11 cellular contexts compared by ENCODE assay signal in genomic region chr11:121237686-121238658, GRCh38. TPM values are rescaled to one million over a fixed set of nuclear protein-coding genes. Genes with fewer than 3 reads are reported as not detected.
DNase-seq lines count a peak whose midpoint lies in the region; ATAC-seq, FAIRE-seq and TF ChIP-seq lines count a peak whose summit lies in the region.
"Had no signal": no experiment of that assay in that cellular context is flagged by ENCODE, and none has a peak within 500 bp of the region (broad histone marks: within the 10 kb centered on the region; RNA-seq: fewer than 3 reads in every experiment).

No MANE protein-coding gene starts in this region.

- no peaks in the 10 kb centered on the region for H3K9me2 ChIP-seq in PC-3 (replicated peaks; ENCODE audit: low read length)

- no peaks in the 10 kb centered on the region for H3F3A ChIP-seq in PC-3 (ENCODE audit: low read length, unreplicated experiment)

- H3K79me2 ChIP-seq in PC-3 (ENCODE audit: low read length): no peaks in the 10 kb centered on the region

- intact Hi-C loops in PC-3 (cut with micrococcal nuclease): no loop called here
- intact Hi-C loops in CD4-positive, alpha-beta T cell (cut with DNase I, micrococcal nuclease): no loop called here

- peaks cover 6% of the 10 kb centered on the region for H3K4me1 Mint-ChIP-seq in CD4-positive, alpha-beta T cell (ENCODE audit: low read depth)

- peak overlapping the region; percentile 30; the same call in 1 of the 2 replicates for H3K4me3 ChIP-seq in GM12864 (ENCODE audit: low read depth, low read length)
- peak overlapping the region; percentile 40; the same call in 1 of the 2 replicates for H3K4me3 ChIP-seq in PC-3 (ENCODE audit: low read length)
- H3K4me3 ChIP-seq in fibroblast of the aortic adventitia (ENCODE audit: low read depth, low read length): no peak overlapping the region

- peaks cover 21% of the 10 kb centered on the region for H3K4me1 ChIP-seq in PC-3 (ENCODE audit: insufficient read depth, low read length)

- no peaks in the 10 kb centered on the region for H3K9me3 ChIP-seq in PC-3 (ENCODE audit: low read length)
- no peaks in the 10 kb centered on the region for H3K9me3 ChIP-seq in CD4-positive, alpha-beta T cell (ENCODE audit: control insufficient read depth, low read length)

- H3K9me3 Mint-ChIP-seq in CD4-positive, alpha-beta T cell: no peaks in the 10 kb centered on the region
- H3K9me3 Mint-ChIP-seq: activated naive CD8-positive, alpha-beta T cell treated with anti-CD3 and anti-CD28 coated beads, Interleukin-2, amount 10 ng/mL, durations not matched to agents 7 days and 5 days had no signal

- no peaks in the 10 kb centered on the region for H3K36me3 ChIP-seq in PC-3 (ENCODE audit: low read depth, low read length)

- TF ChIP-seq CTCF in GM12864 (IDR thresholded peaks at IDR 0.05; ENCODE audit: low read depth, low read length, missing control alignments) (no peak), PC-3 (conservative IDR thresholded peaks at IDR 0.05; ENCODE audit: low read depth, low read length) (no peak; the same call in 1 of the 2 replicates), fibroblast of the aortic adventitia (IDR thresholded peaks at IDR 0.05; ENCODE audit: insufficient read depth, low read length) (no peak)
- no peak for TF ChIP-seq CTCF in CD4-positive, alpha-beta T cell (IDR thresholded peaks at IDR 0.05)

- peak overlapping the region; percentile 6; the same call in 1 of the 2 replicates for H3K9ac ChIP-seq in PC-3 (ENCODE audit: low read length)

- peak; percentile 57 for ATAC-seq in PC-3
- no peak for ATAC-seq in CD4-positive, alpha-beta T cell (ENCODE audit: poor library complexity)
- ATAC-seq in HG02571 (IDR thresholded peaks at IDR 0.05; ENCODE audit: unreplicated experiment): no peak
- ATAC-seq: naive thymus-derived CD4-positive, alpha-beta T cell had no signal

- H3K27ac Mint-ChIP-seq in CD4-positive, alpha-beta T cell: no peak overlapping the region
- H3K27ac Mint-ChIP-seq: activated naive CD8-positive, alpha-beta T cell treated with anti-CD3 and anti-CD28 coated beads, Interleukin-2, amount 10 ng/mL, durations not matched to agents 7 days and 5 days had no signal

- H3K36me3 Mint-ChIP-seq in CD4-positive, alpha-beta T cell (ENCODE audit: low read depth): no peaks in the 10 kb centered on the region
- H3K36me3 Mint-ChIP-seq: activated naive CD8-positive, alpha-beta T cell treated with anti-CD3 and anti-CD28 coated beads, Interleukin-2, amount 10 ng/mL, durations not matched to agents 7 days and 5 days; naive thymus-derived CD4-positive, alpha-beta T cell had no signal

- DNase-seq in GM12864 (ENCODE audit: low read depth) (no peak), PC-3 (peak; percentile 95), fibroblast of the aortic adventitia (ENCODE audit: low read depth) (peak; percentile 18), Ammon's horn (ENCODE audit: low spot score) (no peak)
- no peak for DNase-seq in CD4-positive, alpha-beta T cell
- DNase-seq in effector CD4-positive, alpha-beta T cell: no peak
- DNase-seq: activated naive CD8-positive, alpha-beta T cell treated with anti-CD3 and anti-CD28 coated beads, Interleukin-2, amount 10 ng/mL, durations not matched to agents 7 days and 5 days; DMS 273 treated with DMSO at 0.1 percent for 48 hours; naive thymus-derived CD4-positive, alpha-beta T cell had no signal

- FAIRE-seq in A204.1 (lab: Jason Lieb, UNC): peak; percentile 99

- H3K27ac ChIP-seq in PC-3 (ENCODE audit: low read length): peak overlapping the region; percentile 78
- no peak overlapping the region for H3K27ac ChIP-seq in CD4-positive, alpha-beta T cell (ENCODE audit: low read depth, low read length)

- H2AFZ ChIP-seq in PC-3 (ENCODE audit: low read length): peak overlapping the region; percentile 46

- H4K20me1 ChIP-seq in PC-3 (ENCODE audit: low read length): no peaks in the 10 kb centered on the region

- POLR2A ChIA-PET in PC-3 (lab: Charles Lee; ENCODE audit: unreplicated experiment): no interaction called here
- POLR2A ChIA-PET in CD4-positive, alpha-beta T cell (lab: Charles Lee): no interaction called here

- no TSS peak for BruUV-seq in PC-3 (replicated peaks; lab: Mats Ljungman, UMichigan)

- H3K27me3 ChIP-seq in PC-3 (ENCODE audit: low read length): no peaks in the 10 kb centered on the region
- peaks cover 15% of the 10 kb centered on the region for H3K27me3 ChIP-seq in CD4-positive, alpha-beta T cell (ENCODE audit: control insufficient read depth, insufficient read depth, low read length)

- CTCF ChIA-PET in PC-3 (lab: Charles Lee): interaction anchor here (0.5 kb wide), 1 partner anchor 228 kb away, joined by 4 read pairs; no protein-coding TSS in a partner anchor
- CTCF ChIA-PET in CD4-positive, alpha-beta T cell (lab: Charles Lee): no interaction called here

- H3K4me3 Mint-ChIP-seq in CD4-positive, alpha-beta T cell: no peak overlapping the region

- peaks cover 42% of the 10 kb centered on the region for H3K27me3 Mint-ChIP-seq in CD4-positive, alpha-beta T cell

- peak overlapping the region; percentile 68 for H3K4me2 ChIP-seq in PC-3 (ENCODE audit: low read length)

RNA-seq across cellular contexts. Expression of gene SC5D, which starts 54.6 kb away (rescaled TPM):
- total RNA-seq in PC-3 (2014; rRNA removed): 38.4 and 43.0 TPM in 2 replicates
- 18.3 and 43.8 TPM in 2 replicates for total RNA-seq in fibroblast of the aortic adventitia (ENCODE audit: low replicate concordance)
- 10 to 100 TPM; 87.7 to 92.7 TPM for total RNA-seq in CD4-positive, alpha-beta T cell

Comparison
In these comparisons a context has a peak if more than half of its experiments do, and no peak if none do; other contexts are left out.
1. DNase-seq: peak in PC-3 (single experiment) and fibroblast of the aortic adventitia (single experiment); none in GM12864 (single experiment), CD4-positive, alpha-beta T cell (0 of 10), Ammon's horn (single experiment) and effector CD4-positive, alpha-beta T cell (single experiment).